In the genomic region with DNA sequence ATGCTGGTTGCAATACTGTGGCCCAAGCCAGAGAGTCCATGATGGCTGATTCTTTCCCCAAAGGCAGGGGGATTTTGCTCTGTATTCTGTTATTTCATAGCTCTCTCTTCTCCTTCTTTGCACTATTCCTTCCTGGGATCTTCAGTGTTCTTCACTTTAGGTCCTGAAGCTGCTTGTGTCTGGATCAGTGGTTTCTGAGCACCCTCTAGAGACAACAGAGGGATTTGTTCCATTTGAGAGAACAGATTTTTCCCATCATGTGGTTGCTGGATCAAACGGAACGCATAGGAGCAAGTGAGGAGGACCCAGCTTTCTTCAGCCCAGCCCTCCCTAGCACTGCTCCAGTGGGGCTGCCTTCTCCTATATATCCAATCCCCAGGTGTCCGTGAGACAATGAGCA, we compare ENCODE assay signal across 1 cellular context.
TF ChIP-seq lines count a peak whose summit lies in the region.

No MANE protein-coding gene starts in this region.

TF ChIP-seq in A549, 52 proteins besides CTCF, POLR2A, EP300 and RAD21 (continued from another document):
- TF ChIP-seq ZSCAN20 (CRISPR knock-in tag; IDR thresholded peaks at IDR 0.05): no peak
